ENCODE assay signal across 10 cellular contexts in genomic region chr11:111531156-111531555, GRCh38. TPM values are rescaled to one million over a fixed set of nuclear protein-coding genes. Genes with fewer than 3 reads are reported as not detected.
A peak's percentile ranks its signal among the peaks of the same experiment; 100 is the strongest.
DNase-seq lines count a peak whose midpoint lies in the region; ATAC-seq and TF ChIP-seq lines count a peak whose summit lies in the region.
"Had no signal": no experiment of that assay in that cellular context is flagged by ENCODE, and none has a peak within 500 bp of the region (broad histone marks: within the 10 kb centered on the region; RNA-seq: fewer than 3 reads in every experiment).

No MANE protein-coding gene starts in this region.

- H3K36me3 Mint-ChIP-seq in activated T-cell treated with anti-CD3 and anti-CD28 coated beads, Interleukin-2, amount 50 U/mL, for 72 hours (ENCODE audit: insufficient read depth in 2 of 2) = no peaks in the 10 kb centered on the region
- H3K36me3 Mint-ChIP-seq in activated T-helper 17 cell treated with anti-CD3 and anti-CD28 coated beads, Interleukin-2, amount 50 U/mL, for 72 hours (ENCODE audit: low read depth) = no peaks in the 10 kb centered on the region
- H3K36me3 Mint-ChIP-seq in progenitor cell of endocrine pancreas (ENCODE audit: insufficient read depth) = no peaks in the 10 kb centered on the region

- no peak for DNase-seq in activated T-cell treated with anti-CD3 and anti-CD28 coated beads, Interleukin-2, amount 50 U/mL, for 72 hours
- no peak for DNase-seq in activated T-cell treated with anti-CD3 and anti-CD28 coated beads, Interleukin-2, amount 50 U/mL, for 48 hours
- peak; percentile 44 for DNase-seq in foreskin melanocyte
- DNase-seq in NCI-H82 (lab: John Stamatoyannopoulos, UW) = no peak
- DNase-seq in progenitor cell of endocrine pancreas (ENCODE audit: low spot score, unreplicated experiment) = no peak
- DNase-seq: cerebellar nuclear complex, upper lobe of left lung had no signal

- no peak for TF ChIP-seq CTCF in progenitor cell of endocrine pancreas (IDR thresholded peaks at IDR 0.05; ENCODE audit: unreplicated experiment)

- ATAC-seq in activated T-cell treated with anti-CD3 and anti-CD28 coated beads, Interleukin-2, amount 50 U/mL, for 72 hours (replicated peaks in 1 of 2) = peak; percentile 38 to 46
- peak; percentile 47 for ATAC-seq in activated T-helper 17 cell treated with anti-CD3 and anti-CD28 coated beads, Interleukin-2, amount 50 U/mL, for 72 hours (replicated peaks)
- ATAC-seq in HG03095 (IDR thresholded peaks at IDR 0.05; ENCODE audit: unreplicated experiment) = no peak
- ATAC-seq in GM19035 (IDR thresholded peaks at IDR 0.05; ENCODE audit: unreplicated experiment) = no peak

- H3K27me3 Mint-ChIP-seq in activated T-cell treated with anti-CD3 and anti-CD28 coated beads, Interleukin-2, amount 50 U/mL, for 72 hours (ENCODE audit: low read depth) = peaks cover 19% of the 10 kb centered on the region
- H3K27me3 Mint-ChIP-seq in activated T-helper 17 cell treated with anti-CD3 and anti-CD28 coated beads, Interleukin-2, amount 50 U/mL, for 72 hours = peaks cover 25% of the 10 kb centered on the region
- H3K27me3 Mint-ChIP-seq in progenitor cell of endocrine pancreas = peaks cover 11% of the 10 kb centered on the region

- H3K27ac Mint-ChIP-seq in activated T-cell treated with anti-CD3 and anti-CD28 coated beads, Interleukin-2, amount 50 U/mL, for 72 hours = peak overlapping the region; percentile 9
- no peak overlapping the region for H3K27ac Mint-ChIP-seq in activated T-helper 17 cell treated with anti-CD3 and anti-CD28 coated beads, Interleukin-2, amount 50 U/mL, for 72 hours
- H3K27ac Mint-ChIP-seq in progenitor cell of endocrine pancreas = no peak overlapping the region

- no peaks in the 10 kb centered on the region for H3K9me3 Mint-ChIP-seq in activated T-cell treated with anti-CD3 and anti-CD28 coated beads, Interleukin-2, amount 50 U/mL, for 72 hours
- H3K9me3 Mint-ChIP-seq in activated T-helper 17 cell treated with anti-CD3 and anti-CD28 coated beads, Interleukin-2, amount 50 U/mL, for 72 hours = no peaks in the 10 kb centered on the region
- H3K9me3 Mint-ChIP-seq in progenitor cell of endocrine pancreas (ENCODE audit: low read depth) = no peaks in the 10 kb centered on the region

- peak overlapping the region; percentile 1 to 25 for H3K4me3 Mint-ChIP-seq in activated T-cell treated with anti-CD3 and anti-CD28 coated beads, Interleukin-2, amount 50 U/mL, for 72 hours
- no peak overlapping the region for H3K4me3 Mint-ChIP-seq in activated T-helper 17 cell treated with anti-CD3 and anti-CD28 coated beads, Interleukin-2, amount 50 U/mL, for 72 hours
- H3K4me3 Mint-ChIP-seq in progenitor cell of endocrine pancreas (ENCODE audit: low read depth) = no peak overlapping the region

- H3K4me1 Mint-ChIP-seq in activated T-cell treated with anti-CD3 and anti-CD28 coated beads, Interleukin-2, amount 50 U/mL, for 72 hours (ENCODE audit: low read depth) = peaks cover 58% of the 10 kb centered on the region
- peaks cover 17% of the 10 kb centered on the region for H3K4me1 Mint-ChIP-seq in activated T-helper 17 cell treated with anti-CD3 and anti-CD28 coated beads, Interleukin-2, amount 50 U/mL, for 72 hours
- H3K4me1 Mint-ChIP-seq in progenitor cell of endocrine pancreas (ENCODE audit: low read depth) = peaks cover 2% of the 10 kb centered on the region

RNA-seq across cellular contexts. Expression of gene LAYN, which starts 9.4 kb away (rescaled TPM):
- total RNA-seq in activated T-cell treated with anti-CD3 and anti-CD28 coated beads, Interleukin-2, amount 50 U/mL, for 72 hours = 10 to 100 TPM; 12.3 to 15.6 TPM
- total RNA-seq in activated T-helper 17 cell treated with anti-CD3 and anti-CD28 coated beads, Interleukin-2, amount 50 U/mL, for 72 hours = 1 to 10 TPM; 1.1 to 1.4 TPM
- total RNA-seq in progenitor cell of endocrine pancreas = 4.5 and 5.1 TPM in 2 replicates

RNA-seq across cellular contexts. Expression of gene HOATZ, which starts 16.6 kb away (rescaled TPM):
- total RNA-seq in activated T-cell treated with anti-CD3 and anti-CD28 coated beads, Interleukin-2, amount 50 U/mL, for 72 hours = not detected
- total RNA-seq in activated T-helper 17 cell treated with anti-CD3 and anti-CD28 coated beads, Interleukin-2, amount 50 U/mL, for 72 hours = not detected
- not detected in 2 replicates for total RNA-seq in progenitor cell of endocrine pancreas

RNA-seq across cellular contexts. Expression of gene BTG4, which starts 19.0 kb away (rescaled TPM):
- under 1 TPM in 1 of 2 donors, not detected in 1; 0.23 TPM for total RNA-seq in activated T-cell treated with anti-CD3 and anti-CD28 coated beads, Interleukin-2, amount 50 U/mL, for 72 hours
- total RNA-seq in activated T-helper 17 cell treated with anti-CD3 and anti-CD28 coated beads, Interleukin-2, amount 50 U/mL, for 72 hours = not detected
- total RNA-seq in progenitor cell of endocrine pancreas = not detected in 2 replicates

Comparison
In these comparisons a context has a peak if more than half of its experiments do, and no peak if none do; other contexts are left out.
1. ATAC-seq: peak in activated T-cell treated with anti-CD3 and anti-CD28 coated beads, Interleukin-2, amount 50 U/mL, for 72 hours (2 of 2) and activated T-helper 17 cell treated with anti-CD3 and anti-CD28 coated beads, Interleukin-2, amount 50 U/mL, for 72 hours (single experiment); none in HG03095 (single experiment) and GM19035 (single experiment).
2. H3K4me3 Mint-ChIP-seq: peak in activated T-cell treated with anti-CD3 and anti-CD28 coated beads, Interleukin-2, amount 50 U/mL, for 72 hours (2 of 2); none in activated T-helper 17 cell treated with anti-CD3 and anti-CD28 coated beads, Interleukin-2, amount 50 U/mL, for 72 hours (single experiment) and progenitor cell of endocrine pancreas (single experiment).